In genomic region chr21:17438642-17439041, GRCh38 we compare ENCODE assay signal across 15 cellular contexts.
DNase-seq lines count a peak whose midpoint lies in the region; ATAC-seq, FAIRE-seq and TF ChIP-seq lines count a peak whose summit lies in the region.
"Had no signal": no experiment of that assay in that cellular context is flagged by ENCODE, and none has a peak within 500 bp of the region (broad histone marks: within the 10 kb centered on the region; RNA-seq: fewer than 3 reads in every experiment).

No MANE protein-coding gene starts in this region.

- TF ChIP-seq RAD21 in HepG2 (CRISPR knock-in tag; IDR thresholded peaks at IDR 0.05) = no peak

- peaks cover 76% of the 10 kb centered on the region for H3K4me1 ChIP-seq in HepG2 (ENCODE audit: insufficient read depth, low read length)
- peaks cover 3 to 19% (median 10%) of the 10 kb centered on the region in 4 donors for H3K4me1 ChIP-seq in right lobe of liver
- H3K4me1 ChIP-seq in keratinocyte (ENCODE audit: control insufficient read depth, extremely low read depth, insufficient read depth, low read length) = no peaks in the 10 kb centered on the region

- H3K27me3 ChIP-seq in HepG2 (ENCODE audit: control insufficient read depth in 1 of 2, insufficient read depth in 2 of 2, low read length in 2 of 2) = no peaks in the 10 kb centered on the region
- H3K27me3 ChIP-seq in right lobe of liver = no peaks in the 10 kb centered on the region
- no peaks in the 10 kb centered on the region for H3K27me3 ChIP-seq in keratinocyte (ENCODE audit: control insufficient read depth, extremely low read depth, insufficient read depth, low read length)
- H3K27me3 ChIP-seq: stomach had no signal

- H3K79me2 ChIP-seq in HepG2 (ENCODE audit: insufficient read depth, low read length) (no peaks in the 10 kb centered on the region), keratinocyte (ENCODE audit: control insufficient read depth, insufficient read depth, low read length) (no peaks in the 10 kb centered on the region)

- H3K36me3 Mint-ChIP-seq in type B pancreatic cell = no peaks in the 10 kb centered on the region
- H3K36me3 Mint-ChIP-seq in activated CD4-positive, alpha-beta memory T cell treated with anti-CD3 and anti-CD28 coated beads for 36 hours = no peaks in the 10 kb centered on the region

- peak overlapping the region; percentile 55 for H2AFZ ChIP-seq in HepG2 (ENCODE audit: low read length)
- peak overlapping the region; percentile 13 for H2AFZ ChIP-seq in keratinocyte (ENCODE audit: control insufficient read depth, low read length)

- H3K27me3 Mint-ChIP-seq in type B pancreatic cell = no peaks in the 10 kb centered on the region
- H3K27me3 Mint-ChIP-seq in activated CD4-positive, alpha-beta memory T cell treated with anti-CD3 and anti-CD28 coated beads for 36 hours = peaks cover 11% of the 10 kb centered on the region
- peaks cover 31% of the 10 kb centered on the region for H3K27me3 Mint-ChIP-seq in stimulated activated naive CD8-positive, alpha-beta T cell treated with anti-CD3 and anti-CD28 coated beads, Interleukin-15, amount 100 ng/mL, for 72 hours

- H3K36me3 ChIP-seq in HepG2 (replicated peaks in 1 of 2; ENCODE audit: control insufficient read depth in 1 of 2, insufficient read depth in 2 of 2, low read length in 2 of 2) (no peaks in the 10 kb centered on the region), right lobe of liver (no peaks in the 10 kb centered on the region), keratinocyte (ENCODE audit: control insufficient read depth in 2 of 2, extremely low read depth in 1 of 2, insufficient read depth in 2 of 2, low read length in 2 of 2) (no peaks in the 10 kb centered on the region)
- H3K36me3 ChIP-seq: stomach had no signal

- TF ChIP-seq POLR2A in HepG2 (IDR thresholded peaks at IDR 0.05; ENCODE audit: insufficient read depth in 1 of 2, low read depth in 2 of 2, low read length in 2 of 2) (no peak), right lobe of liver (IDR thresholded peaks at IDR 0.05) (no peak)

- no peaks in the 10 kb centered on the region for H3K9me1 ChIP-seq in keratinocyte (ENCODE audit: control insufficient read depth, extremely low read depth, insufficient read depth, low read length)

- no peak for FAIRE-seq in HepG2 (lab: Jason Lieb, UNC)
- FAIRE-seq in keratinocyte (lab: Jason Lieb, UNC) = no peak

- no peaks in the 10 kb centered on the region for H3K9me3 Mint-ChIP-seq in type B pancreatic cell
- no peaks in the 10 kb centered on the region for H3K9me3 Mint-ChIP-seq in activated CD4-positive, alpha-beta memory T cell treated with anti-CD3 and anti-CD28 coated beads for 36 hours
- no peaks in the 10 kb centered on the region for H3K9me3 Mint-ChIP-seq in stimulated activated naive CD8-positive, alpha-beta T cell treated with anti-CD3 and anti-CD28 coated beads, Interleukin-15, amount 100 ng/mL, for 72 hours
- H3K9me3 Mint-ChIP-seq: activated T-helper 17 cell treated with anti-CD3 and anti-CD28 coated beads, Interleukin-2, amount 50 U/mL, for 72 hours had no signal

- ATAC-seq in HepG2 = peak; percentile 90
- ATAC-seq in right lobe of liver = no peak
- ATAC-seq in stimulated activated naive CD8-positive, alpha-beta T cell treated with anti-CD3 and anti-CD28 coated beads, Interleukin-15, amount 100 ng/mL, for 72 hours = no peak
- ATAC-seq: activated T-helper 17 cell treated with anti-CD3 and anti-CD28 coated beads, Interleukin-2, amount 50 U/mL, for 72 hours had no signal

- H3K4me2 ChIP-seq in HepG2 (ENCODE audit: low read depth, low read length) = peak overlapping the region; percentile 66
- H3K4me2 ChIP-seq in keratinocyte (ENCODE audit: control insufficient read depth, extremely low read depth, insufficient read depth, low read depth, low read length) = no peak overlapping the region

- BruUV-seq in HepG2 (replicated peaks; lab: Mats Ljungman, UMichigan) = no TSS peak

- 3% methylated on average over 5 of the region's 5 CpGs for WGBS in HepG2 (ENCODE audit: low lambda C conversion rate)
- 59% methylated on average over 5 of the region's 5 CpGs for WGBS in right lobe of liver (ENCODE audit: insufficient coverage, low coverage, low lambda C conversion rate, missing lambda C conversion rate)

- H4K20me1 ChIP-seq in HepG2 (ENCODE audit: insufficient read depth, low read length) (no peaks in the 10 kb centered on the region), keratinocyte (ENCODE audit: control insufficient read depth, extremely low read depth, insufficient read depth, low read length) (no peaks in the 10 kb centered on the region)

- peak overlapping the region; percentile 35 for H3K27ac ChIP-seq in HepG2 (ENCODE audit: extremely low read length, insufficient read depth, low read length)
- no peak overlapping the region for H3K27ac ChIP-seq in right lobe of liver
- H3K27ac ChIP-seq in VCaP = peak overlapping the region; percentile 98
- no peak overlapping the region for H3K27ac ChIP-seq in keratinocyte (ENCODE audit: control insufficient read depth, insufficient read depth, low read length)
- H3K27ac ChIP-seq: stomach had no signal

- CTCF ChIA-PET in HepG2 (lab: Yijun Ruan, JAX; ENCODE audit: low intra/inter-chr PET ratio, low total read pairs) = no interaction called here
- CTCF ChIA-PET in activated CD4-positive, alpha-beta memory T cell treated with anti-CD3 and anti-CD28 coated beads for 36 hours (lab: Charles Lee) = no interaction called here

- in situ Hi-C loops in HepG2 (cut with HindIII; ENCODE audit: extremely low pct_ligation_motif_present, low pct_unique_long_range_greater_than_20kb) = no loop called here

- TF ChIP-seq CTCF in HepG2 (CRISPR knock-in tag; IDR thresholded peaks at IDR 0.05) = no peak
- no peak for TF ChIP-seq CTCF in right lobe of liver (IDR thresholded peaks at IDR 0.05)
- TF ChIP-seq CTCF in VCaP (conservative IDR thresholded peaks at IDR 0.05) = no peak
- TF ChIP-seq CTCF in keratinocyte (optimal IDR thresholded peaks at IDR 0.05 in 1 of 3, IDR thresholded peaks at IDR 0.05 in 1 of 3, conservative IDR thresholded peaks at IDR 0.05 in 1 of 3; ENCODE audit: extremely low read depth in 1 of 3, insufficient read depth in 2 of 3, low read length in 3 of 3) = no peak
- TF ChIP-seq CTCF in type B pancreatic cell (conservative IDR thresholded peaks at IDR 0.05) = no peak

- intact Hi-C loops in HepG2 (cut with micrococcal nuclease; ENCODE audit: unreplicated experiment) = no loop called here
- intact Hi-C loops in right lobe of liver (cut with DNase I) = no loop called here
- intact Hi-C loops in activated CD4-positive, alpha-beta memory T cell treated with anti-CD3 and anti-CD28 coated beads for 36 hours (cut with micrococcal nuclease) = no loop called here

- POLR2A ChIA-PET in HepG2 (lab: Yijun Ruan, JAX) = interaction anchor here (1.8 kb wide), 1 partner anchor 16 kb away, joined by 5 read pairs; no protein-coding TSS in a partner anchor
- POLR2A ChIA-PET in activated CD4-positive, alpha-beta memory T cell treated with anti-CD3 and anti-CD28 coated beads for 36 hours (lab: Charles Lee) = no interaction called here

- dilution Hi-C loops in keratinocyte (cut with MboI; ENCODE audit: extremely low pct_ligation_motif_present, low sequenced_read_pairs) = no loop called here

- H3K4me1 Mint-ChIP-seq in type B pancreatic cell (ENCODE audit: unreplicated experiment) = peaks cover 69% of the 10 kb centered on the region
- H3K4me1 Mint-ChIP-seq in activated CD4-positive, alpha-beta memory T cell treated with anti-CD3 and anti-CD28 coated beads for 36 hours (ENCODE audit: low read depth) = no peaks in the 10 kb centered on the region
- H3K4me1 Mint-ChIP-seq in stimulated activated naive CD8-positive, alpha-beta T cell treated with anti-CD3 and anti-CD28 coated beads, Interleukin-15, amount 100 ng/mL, for 72 hours = no peaks in the 10 kb centered on the region
- H3K4me1 Mint-ChIP-seq: activated T-helper 17 cell treated with anti-CD3 and anti-CD28 coated beads, Interleukin-2, amount 50 U/mL, for 72 hours had no signal

- TF ChIP-seq EP300 in HepG2 (IDR thresholded peaks at IDR 0.05; ENCODE audit: low read depth in 2 of 2, low read length in 2 of 2) = peak in 1 of 2 experiments; percentile 71; a peak in 1 of 4 replicates
- TF ChIP-seq EP300 in HepG2 (CRISPR knock-in tag; IDR thresholded peaks at IDR 0.05; ENCODE audit: borderline replicate concordance) = no peak; the same call in 1 of the 2 replicates

- peak; percentile 87 for DNase-seq in HepG2 (ENCODE audit: low spot score)
- DNase-seq in right lobe of liver = no peak
- DNase-seq in keratinocyte (ENCODE audit: low read depth, low spot score) = no peak
- no peak for DNase-seq in type B pancreatic cell (ENCODE audit: extremely low spot score, unreplicated experiment)
- no peak for DNase-seq in activated CD4-positive, alpha-beta memory T cell treated with anti-CD3 and anti-CD28 coated beads for 36 hours
- no peak for DNase-seq in stimulated activated naive CD8-positive, alpha-beta T cell treated with anti-CD3 and anti-CD28 coated beads, Interleukin-15, amount 100 ng/mL, for 72 hours
- DNase-seq in HPDE6-E6E7 (ENCODE audit: extremely low spot score) = no peak
- DNase-seq: activated CD4-positive, alpha-beta T cell treated with anti-CD3 and anti-CD28 coated beads, Interleukin-2, amount 50 U/mL, for 48 hours; dermis blood vessel endothelial cell; NCI-H1105 treated with DMSO at 0.1 percent for 48 hours; SHP77; stomach had no signal

- peak overlapping the region; percentile 23 for H3K4me3 Mint-ChIP-seq in type B pancreatic cell
- no peak overlapping the region for H3K4me3 Mint-ChIP-seq in activated CD4-positive, alpha-beta memory T cell treated with anti-CD3 and anti-CD28 coated beads for 36 hours
- H3K4me3 Mint-ChIP-seq in stimulated activated naive CD8-positive, alpha-beta T cell treated with anti-CD3 and anti-CD28 coated beads, Interleukin-15, amount 100 ng/mL, for 72 hours = no peak overlapping the region
- H3K4me3 Mint-ChIP-seq: activated T-helper 17 cell treated with anti-CD3 and anti-CD28 coated beads, Interleukin-2, amount 50 U/mL, for 72 hours had no signal

- H3K27ac Mint-ChIP-seq in type B pancreatic cell = peak overlapping the region; percentile 43
- no peak overlapping the region for H3K27ac Mint-ChIP-seq in activated CD4-positive, alpha-beta memory T cell treated with anti-CD3 and anti-CD28 coated beads for 36 hours
- no peak overlapping the region for H3K27ac Mint-ChIP-seq in stimulated activated naive CD8-positive, alpha-beta T cell treated with anti-CD3 and anti-CD28 coated beads, Interleukin-15, amount 100 ng/mL, for 72 hours
- H3K27ac Mint-ChIP-seq: activated T-helper 17 cell treated with anti-CD3 and anti-CD28 coated beads, Interleukin-2, amount 50 U/mL, for 72 hours had no signal

- H3K9ac ChIP-seq in HepG2 (ENCODE audit: insufficient read depth, low read depth, low read length) (peak overlapping the region; percentile 26), keratinocyte (ENCODE audit: control insufficient read depth, extremely low read depth, insufficient read depth, low read length) (no peak overlapping the region)

- H3K9me3 ChIP-seq in HepG2 (ENCODE audit: low read length) = no peaks in the 10 kb centered on the region
- H3K9me3 ChIP-seq in right lobe of liver = no peaks in the 10 kb centered on the region
- no peaks in the 10 kb centered on the region for H3K9me3 ChIP-seq in keratinocyte (ENCODE audit: control insufficient read depth, low read depth, low read length)
- H3K9me3 ChIP-seq: stomach had no signal

- H3K4me3 ChIP-seq in HepG2 (replicated peaks in 1 of 3; ENCODE audit: insufficient read depth in 1 of 3, low read depth in 2 of 3, low read length in 3 of 3) (peak overlapping the region; percentile 35 to 55 (median 51)), right lobe of liver (no peak overlapping the region), keratinocyte (ENCODE audit: control insufficient read depth in 2 of 3, extremely low read depth in 1 of 3, insufficient read depth in 2 of 3, low read depth in 1 of 3, low read length in 3 of 3) (no peak overlapping the region)
- H3K4me3 ChIP-seq: lung, stomach had no signal

Comparison
In these comparisons a context has a peak if more than half of its experiments do, and no peak if none do; other contexts are left out.
1. H3K27ac ChIP-seq: peak in HepG2 (single experiment) and VCaP (single experiment); none in right lobe of liver (0 of 3) and keratinocyte (single experiment).
2. H3K4me3 ChIP-seq: peak in HepG2 (3 of 3); none in right lobe of liver (0 of 3) and keratinocyte (0 of 3).